Comparison of ENCODE assay signal across 24 cellular contexts in the genomic region with DNA sequence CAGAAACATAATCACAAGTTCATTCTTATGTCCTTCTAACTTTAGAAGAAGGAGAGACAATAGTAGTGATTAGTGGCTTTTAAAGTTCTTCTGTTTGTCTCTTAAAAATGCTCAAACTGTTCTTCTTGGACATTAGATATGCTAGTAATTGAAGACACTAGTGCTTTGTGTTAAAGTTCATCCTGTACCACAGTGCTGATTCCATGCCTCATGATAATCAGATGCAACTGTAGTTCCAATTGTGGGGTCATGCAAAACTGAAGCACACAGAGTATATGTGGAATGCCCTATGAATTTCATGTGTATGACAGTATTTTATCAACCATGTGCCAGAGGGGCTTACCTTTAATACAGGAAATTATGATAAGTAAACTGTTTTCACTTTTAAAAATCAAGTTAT.
"Had no signal": no experiment of that assay in that cellular context is flagged by ENCODE, and none has a peak within 500 bp of the region (broad histone marks: within the 10 kb centered on the region; RNA-seq: fewer than 3 reads in every experiment).

No MANE protein-coding gene starts in this region.

- H3K27ac ChIP-seq: adrenal gland, ascending aorta, cardiac muscle cell, colonic mucosa, esophagus muscularis mucosa, left lung, lower lobe of right lung, right lobe of liver, thyroid gland, upper lobe of left lung, vagina had no signal

- H3K4me3 ChIP-seq: adrenal gland, ascending aorta, cardiac muscle cell, colonic mucosa, esophagus muscularis mucosa, left lung, lower lobe of right lung, right lobe of liver, thyroid gland, upper lobe of left lung, vagina had no signal

- H3K9me3 ChIP-seq: adrenal gland, ascending aorta, colonic mucosa, esophagus muscularis mucosa, left lung, lower lobe of right lung, right lobe of liver, thyroid gland, upper lobe of left lung, vagina had no signal

- DNase-seq: activated CD4-positive, alpha-beta memory T cell treated with anti-CD3 and anti-CD28 coated beads, Interleukin-2, amount 10 ng/mL, durations not matched to agents 7 days and 5 days; activated CD4-positive, alpha-beta T cell treated with anti-CD3 and anti-CD28 coated beads for 1 hour; activated CD4-positive, alpha-beta T cell treated with anti-CD3 and anti-CD28 coated beads, Interleukin-2, amount 10 ng/mL, durations not matched to agents 7 days and 5 days; activated CD8-positive, alpha-beta memory T cell treated with anti-CD3 and anti-CD28 coated beads, Interleukin-2, amount 50 U/mL, for 48 hours; activated T-cell treated with anti-CD3 and anti-CD28 coated beads, Interleukin-2, amount 50 U/mL, for 24 hours; adrenal gland; cerebellar nuclear complex; colonic mucosa; effector memory CD8-positive, alpha-beta T cell; glutamatergic neuron; left lung; lower lobe of right lung; mesenchymal stem cell; natural killer cell; right lobe of liver; stimulated activated CD4-positive, alpha-beta T cell treated with anti-CD3 and anti-CD28 coated beads, Interleukin-2, amount 100 ng/mL, for 48 hours; SW 1271; T-helper 9 cell; thyroid gland; upper lobe of left lung had no signal
